In the genomic region with DNA sequence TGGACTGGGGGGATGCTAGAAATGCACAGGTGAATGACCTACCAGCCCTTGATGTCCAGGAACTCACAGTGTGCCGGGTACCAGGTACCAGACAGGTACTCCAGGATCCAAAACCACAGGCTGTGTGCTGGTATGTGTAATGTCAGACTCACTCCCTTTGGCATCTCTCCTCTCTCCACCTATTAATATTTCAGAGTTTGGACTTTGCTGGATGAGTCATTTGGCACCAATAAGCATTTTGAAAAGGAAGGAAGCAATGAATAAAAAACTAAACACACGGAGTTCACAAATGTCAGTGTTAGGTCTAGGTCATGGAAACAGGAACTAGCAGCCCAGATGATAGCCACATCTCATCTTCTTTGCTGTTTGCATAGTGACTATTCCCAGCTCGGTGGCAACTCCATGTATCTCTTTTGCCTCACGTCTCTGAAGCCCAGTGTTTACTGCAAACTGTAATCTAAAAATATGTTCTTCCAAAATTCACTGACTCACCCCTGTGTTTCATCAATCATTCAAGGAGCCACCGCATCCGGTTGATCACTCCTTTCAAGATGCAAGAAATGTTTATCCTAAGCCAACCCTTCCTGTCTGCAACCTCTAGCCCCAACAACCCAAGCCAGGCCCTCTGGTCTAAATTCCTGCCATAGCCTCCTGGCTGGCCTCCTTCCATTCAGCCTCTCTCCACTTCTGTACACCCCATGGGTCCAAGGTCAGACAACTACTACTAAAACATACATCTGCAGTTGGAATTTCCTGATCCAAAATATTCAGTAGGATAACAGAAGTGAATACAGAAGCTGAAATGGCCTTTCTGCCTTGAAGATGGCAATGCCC, we compare ENCODE assay signal across 9 cellular contexts. TPM values are rescaled to one million over a fixed set of nuclear protein-coding genes. Genes with fewer than 3 reads are reported as not detected.
DNase-seq lines count a peak whose midpoint lies in the region; ATAC-seq, FAIRE-seq and TF ChIP-seq lines count a peak whose summit lies in the region.
"Had no signal": no experiment of that assay in that cellular context is flagged by ENCODE, and none has a peak within 500 bp of the region (broad histone marks: within the 10 kb centered on the region; RNA-seq: fewer than 3 reads in every experiment).

No MANE protein-coding gene starts in this region.

- TF ChIP-seq EP300 in Ishikawa (IDR thresholded peaks at IDR 0.05; ENCODE audit: borderline replicate concordance): no peak

- TF ChIP-seq CTCF in testis (IDR thresholded peaks at IDR 0.05): no peak

- 10% methylated on average over 6 of the region's 6 CpGs for WGBS in right cardiac atrium
- 37% methylated on average over 6 of the region's 6 CpGs for WGBS in testis, 2 donors

- H3K9me3 Mint-ChIP-seq in activated naive CD8-positive, alpha-beta T cell treated with anti-CD3 and anti-CD28 coated beads for 36 hours: no peaks in the 10 kb centered on the region
- H3K9me3 Mint-ChIP-seq in stimulated activated naive CD8-positive, alpha-beta T cell treated with anti-CD3 and anti-CD28 coated beads, Interleukin-15, amount 100 ng/mL, for 72 hours: no peaks in the 10 kb centered on the region

- H3K4me1 Mint-ChIP-seq in activated naive CD8-positive, alpha-beta T cell treated with anti-CD3 and anti-CD28 coated beads for 36 hours: peaks cover 11% of the 10 kb centered on the region
- H3K4me1 Mint-ChIP-seq in stimulated activated naive CD8-positive, alpha-beta T cell treated with anti-CD3 and anti-CD28 coated beads, Interleukin-15, amount 100 ng/mL, for 72 hours: peaks cover 12% of the 10 kb centered on the region

- TF ChIP-seq RAD21 in Ishikawa (IDR thresholded peaks at IDR 0.05; ENCODE audit: low read depth): no peak

- intact Hi-C loops in right cardiac atrium (cut with DNase I) (no loop called here), testis (cut with DNase I; ENCODE audit: low total_unique reads) (no loop called here)

- peak; percentile 74 to 86 for ATAC-seq in right cardiac atrium
- ATAC-seq in stimulated activated naive CD8-positive, alpha-beta T cell treated with anti-CD3 and anti-CD28 coated beads, Interleukin-15, amount 100 ng/mL, for 72 hours: peak; percentile 87

- H3K4me1 ChIP-seq in right cardiac atrium (ENCODE audit: control insufficient read depth, insufficient read depth, low read length) (peaks cover 15% of the 10 kb centered on the region), testis (peaks cover 5% of the 10 kb centered on the region)

- DNase-seq in Ammon's horn (ENCODE audit: low spot score) (peak; percentile 59), right cardiac atrium (peak in 2 of 3 donors; percentile 45 to 52), GM12892 (ENCODE audit: insufficient read length) (no peak), testis (no peak), NCI-H526 treated with DMSO at 0.1 percent for 48 hours (lab: John Stamatoyannopoulos, UW) (no peak)
- peak; percentile 20 for DNase-seq in activated naive CD8-positive, alpha-beta T cell treated with anti-CD3 and anti-CD28 coated beads for 36 hours
- DNase-seq in stimulated activated naive CD8-positive, alpha-beta T cell treated with anti-CD3 and anti-CD28 coated beads, Interleukin-15, amount 100 ng/mL, for 72 hours: peak; percentile 5 to 28

- H3K36me3 Mint-ChIP-seq in activated naive CD8-positive, alpha-beta T cell treated with anti-CD3 and anti-CD28 coated beads for 36 hours: no peaks in the 10 kb centered on the region
- H3K36me3 Mint-ChIP-seq: brain had no signal

- H3K27me3 ChIP-seq in right cardiac atrium (ENCODE audit: control insufficient read depth, insufficient read depth) (no peaks in the 10 kb centered on the region), testis (no peaks in the 10 kb centered on the region)

- H3K27ac Mint-ChIP-seq in activated naive CD8-positive, alpha-beta T cell treated with anti-CD3 and anti-CD28 coated beads for 36 hours: no peak overlapping the region
- H3K27ac Mint-ChIP-seq in stimulated activated naive CD8-positive, alpha-beta T cell treated with anti-CD3 and anti-CD28 coated beads, Interleukin-15, amount 100 ng/mL, for 72 hours: peak overlapping the region in 1 of 2 donors; percentile 5

- peaks cover 20% of the 10 kb centered on the region for H3K27me3 Mint-ChIP-seq in activated naive CD8-positive, alpha-beta T cell treated with anti-CD3 and anti-CD28 coated beads for 36 hours
- H3K27me3 Mint-ChIP-seq in stimulated activated naive CD8-positive, alpha-beta T cell treated with anti-CD3 and anti-CD28 coated beads, Interleukin-15, amount 100 ng/mL, for 72 hours: peaks cover 31% of the 10 kb centered on the region

- H3K27ac ChIP-seq in right cardiac atrium (ENCODE audit: low read length): peak overlapping the region; percentile 90
- H3K27ac ChIP-seq in testis: no peak overlapping the region

- TF ChIP-seq POLR2A in GM12892 (IDR thresholded peaks at IDR 0.05; ENCODE audit: low read depth, low read length): no peak
- no peak for TF ChIP-seq POLR2A in testis (IDR thresholded peaks at IDR 0.05)

- FAIRE-seq in GM12892 (lab: Jason Lieb, UNC): no peak

- no peaks in the 10 kb centered on the region for H3K36me3 ChIP-seq in testis (ENCODE audit: low read depth, missing control alignments)

- H3K4me3 ChIP-seq in right cardiac atrium (ENCODE audit: low read length): peak overlapping the region; percentile 12
- no peak overlapping the region for H3K4me3 ChIP-seq in testis

- no peaks in the 10 kb centered on the region for H3K9me3 ChIP-seq in right cardiac atrium (ENCODE audit: control insufficient read depth, low read length)
- H3K9me3 ChIP-seq in testis: no peaks in the 10 kb centered on the region

- no peak overlapping the region for H3K4me3 Mint-ChIP-seq in activated naive CD8-positive, alpha-beta T cell treated with anti-CD3 and anti-CD28 coated beads for 36 hours
- H3K4me3 Mint-ChIP-seq in stimulated activated naive CD8-positive, alpha-beta T cell treated with anti-CD3 and anti-CD28 coated beads, Interleukin-15, amount 100 ng/mL, for 72 hours: peak overlapping the region; percentile 11 to 14

TF ChIP-seq in Ishikawa, 13 proteins besides CTCF, POLR2A, EP300 and RAD21:
- TF ChIP-seq NFIC (IDR thresholded peaks at IDR 0.05): peak; percentile 55
- TF ChIP-seq, protein P1, sequence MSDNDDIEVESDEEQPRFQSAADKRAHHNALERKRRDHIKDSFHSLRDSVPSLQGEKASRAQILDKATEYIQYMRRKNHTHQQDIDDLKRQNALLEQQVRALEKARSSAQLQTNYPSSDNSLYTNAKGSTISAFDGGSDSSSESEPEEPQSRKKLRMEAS (IDR thresholded peaks at IDR 0.05): no peak

RNA-seq across cellular contexts. Expression of a gene that starts 8.4 kb away (rescaled TPM):
- under 1 TPM; 0.34 to 0.97 TPM for total RNA-seq in activated naive CD8-positive, alpha-beta T cell treated with anti-CD3 and anti-CD28 coated beads for 36 hours
- 100 to 1,000 TPM; 107 to 170 (median 126) TPM for total RNA-seq in right cardiac atrium
- polyA plus RNA-seq in right cardiac atrium: 39.0 TPM
- 0.72 TPM for polyA plus RNA-seq in GM12892 (2012; ENCODE audit: missing spikeins)
- total RNA-seq in testis: 100 to 1,000 TPM in 1 of 2 donors, 10 to 100 TPM in 1; 76.9 to 101 TPM
- 46.0 TPM for polyA plus RNA-seq in testis (ENCODE audit: insufficient read depth, low read depth, low replicate concordance)

RNA-seq across cellular contexts. Expression of a gene that starts 55.8 kb away (rescaled TPM):
- not detected for total RNA-seq in activated naive CD8-positive, alpha-beta T cell treated with anti-CD3 and anti-CD28 coated beads for 36 hours
- total RNA-seq in right cardiac atrium (not detected), testis (under 1 TPM; 0.19 to 0.24 TPM)
- polyA plus RNA-seq in right cardiac atrium (0.05 TPM), testis (ENCODE audit: insufficient read depth, low read depth, low replicate concordance) (0.34 TPM)
- polyA plus RNA-seq in GM12892 (2012; ENCODE audit: missing spikeins): 0.38 TPM

Comparison
In these comparisons a context has a peak if more than half of its experiments do, and no peak if none do; other contexts are left out.
1. DNase-seq: peak in Ammon's horn (single experiment), activated naive CD8-positive, alpha-beta T cell treated with anti-CD3 and anti-CD28 coated beads for 36 hours (single experiment), right cardiac atrium (2 of 3) and stimulated activated naive CD8-positive, alpha-beta T cell treated with anti-CD3 and anti-CD28 coated beads, Interleukin-15, amount 100 ng/mL, for 72 hours (2 of 2); none in GM12892 (single experiment), testis (single experiment) and NCI-H526 treated with DMSO at 0.1 percent for 48 hours (single experiment).
2. RNA of a gene that starts 8.4 kb away (total RNA-seq): 107 to 170 TPM in right cardiac atrium and 76.9 to 101 TPM in testis; 0.34 to 0.97 TPM in activated naive CD8-positive, alpha-beta T cell treated with anti-CD3 and anti-CD28 coated beads for 36 hours; every median in the first group is over 10 times any median in the second.